Comparison of ENCODE assay signal across 19 cellular contexts in genomic region chr3:101388706-101389105, GRCh38.
"Had no signal": no experiment of that assay in that cellular context is flagged by ENCODE, and none has a peak within 500 bp of the region (broad histone marks: within the 10 kb centered on the region; RNA-seq: fewer than 3 reads in every experiment).

No MANE protein-coding gene starts in this region.

- FAIRE-seq: urothelium cell line had no signal

- H3K4me3 Mint-ChIP-seq: mesothelial cell of epicardium; nephron progenitor cell; stimulated activated memory B cell treated with anti-CD40 and anti-IgM and Interleukin-4, amounts not matched to agents 10 μg/mL and 1 μg/mL and 100 μg/mL, for 72 hours; stimulated activated naive CD8-positive, alpha-beta T cell treated with anti-CD3 and anti-CD28 coated beads, Interleukin-15, Interleukin-2, amounts not matched to agents 100 ng/mL and 50 ng/mL, for 24 hours had no signal

- H3K27me3 Mint-ChIP-seq: naive B cell; stimulated activated memory B cell treated with anti-CD40 and anti-IgM and Interleukin-4, amounts not matched to agents 10 μg/mL and 1 μg/mL and 100 μg/mL, for 72 hours; stimulated activated naive CD8-positive, alpha-beta T cell treated with anti-CD3 and anti-CD28 coated beads, Interleukin-15, Interleukin-2, amounts not matched to agents 100 ng/mL and 50 ng/mL, for 24 hours had no signal

- ATAC-seq: gastrocnemius medialis; heart left ventricle; left cardiac atrium; left lung; mucosa of descending colon; stimulated activated memory B cell treated with anti-CD40 and anti-IgM and Interleukin-4, amounts not matched to agents 10 μg/mL and 1 μg/mL and 100 μg/mL, for 72 hours had no signal

- H3K4me1 Mint-ChIP-seq: mesothelial cell of epicardium had no signal

- DNase-seq: dermis blood vessel endothelial cell; effector memory CD4-positive, alpha-beta T cell; gastrocnemius medialis; heart left ventricle; left cardiac atrium; left lung; mesenchymal stem cell; mucosa of descending colon; naive B cell; nephron progenitor cell; nucleus accumbens; sigmoid colon; stimulated activated CD4-positive, alpha-beta T cell treated with anti-CD3 and anti-CD28 coated beads, Interleukin-2, amount 100 ng/mL, for 24 hours; stimulated activated CD4-positive, alpha-beta T cell treated with anti-CD3 and anti-CD28 coated beads, Interleukin-4, amount 100 ng/mL, for 24 hours; upper lobe of left lung had no signal

- H3K27ac Mint-ChIP-seq: mesothelial cell of epicardium, nephron progenitor cell had no signal
